ENCODE assay signal across 28 cellular contexts in the genomic region with DNA sequence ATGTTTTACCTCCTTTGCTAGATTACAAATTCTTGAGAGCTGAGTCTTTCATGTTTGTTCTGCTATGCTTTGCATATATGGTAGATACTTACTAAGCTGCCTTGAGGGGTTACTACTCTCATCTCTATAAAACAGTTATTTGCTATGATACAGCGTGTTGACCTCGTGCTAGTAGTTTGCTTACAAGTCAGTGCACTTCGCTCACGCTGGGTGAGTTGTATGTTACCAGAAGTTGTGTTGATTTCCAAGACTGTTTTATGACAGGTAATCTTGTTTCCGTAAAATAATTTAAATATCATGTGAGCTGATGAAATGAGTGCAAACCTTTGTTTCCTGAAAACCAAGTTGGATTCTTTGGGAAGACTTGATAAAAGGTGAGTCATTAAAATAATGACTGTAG. TPM values are rescaled to one million over a fixed set of nuclear protein-coding genes. Genes with fewer than 3 reads are reported as not detected.
DNase-seq lines count a peak whose midpoint lies in the region; ATAC-seq and TF ChIP-seq lines count a peak whose summit lies in the region.
"Had no signal": no experiment of that assay in that cellular context is flagged by ENCODE, and none has a peak within 500 bp of the region (broad histone marks: within the 10 kb centered on the region; RNA-seq: fewer than 3 reads in every experiment).

No MANE protein-coding gene starts in this region.

- H2BK120ac ChIP-seq in mesenchymal stem cell (ENCODE audit: low read depth, low read length), result no peak overlapping the region

- H4K91ac ChIP-seq in mesenchymal stem cell (ENCODE audit: low read length), result no peak overlapping the region

- no peak overlapping the region for H3K9ac ChIP-seq in SK-N-SH
- H3K9ac ChIP-seq in BLaER1 treated with 17β-estradiol and CSF1 and Interleukin-3, amounts not matched to agents 10 nM and 100 nM, result no peak overlapping the region
- peak overlapping the region; percentile 37 for H3K9ac ChIP-seq in mesenchymal stem cell (ENCODE audit: low read length)

- no peak overlapping the region for H3K23ac ChIP-seq in mesenchymal stem cell (ENCODE audit: low read length in 2 of 2)

- peaks cover 99% of the 10 kb centered on the region for H3K79me2 ChIP-seq in SK-N-SH (ENCODE audit: insufficient read depth)

- H3K9me3 ChIP-seq in SK-N-SH, result no peaks in the 10 kb centered on the region
- peaks cover 0 to 9% (median 0%) of the 10 kb centered on the region in 11 experiments; a peak in 3 of 22 replicates for H3K9me3 ChIP-seq in BLaER1 treated with 17β-estradiol and CSF1 and Interleukin-3, amounts not matched to agents 10 nM and 100 nM (replicated peaks in 1 of 11)
- H3K9me3 ChIP-seq in T-helper 17 cell (ENCODE audit: control insufficient read depth, low read length, poor library complexity, severe bottlenecking), result no peaks in the 10 kb centered on the region
- H3K9me3 ChIP-seq in mesenchymal stem cell (ENCODE audit: control insufficient read depth, low read length), result no peaks in the 10 kb centered on the region
- H3K9me3 ChIP-seq: gastrocnemius medialis had no signal

- no peak overlapping the region for H2BK12ac ChIP-seq in mesenchymal stem cell (ENCODE audit: low read length in 2 of 2)

- H3K4me2 ChIP-seq in SK-N-SH (0 out of 2 replicates have a peak overlapping the region, but pooled peaks have one; percentile 18), mesenchymal stem cell (ENCODE audit: low read length, poor library complexity, severe bottlenecking) (no peak overlapping the region)
- peak overlapping the region in 6 of 11 experiments; percentile 29 to 94 (median 58); a peak in 7 of 22 replicates for H3K4me2 ChIP-seq in BLaER1 treated with 17β-estradiol and CSF1 and Interleukin-3, amounts not matched to agents 10 nM and 100 nM

- H3K14ac ChIP-seq in mesenchymal stem cell (ENCODE audit: low read length in 2 of 2), result no peak overlapping the region

- H4K8ac ChIP-seq in mesenchymal stem cell (ENCODE audit: low read length), result no peak overlapping the region

- no peaks in the 10 kb centered on the region for H3K27me3 ChIP-seq in SK-N-SH (ENCODE audit: insufficient read depth)
- H3K27me3 ChIP-seq in BLaER1 treated with 17β-estradiol and CSF1 and Interleukin-3, amounts not matched to agents 10 nM and 100 nM, result no peaks in the 10 kb centered on the region
- H3K27me3 ChIP-seq in mesenchymal stem cell (ENCODE audit: control insufficient read depth in 1 of 2, insufficient read depth in 1 of 2, low read length in 2 of 2), result no peaks in the 10 kb centered on the region
- H3K27me3 ChIP-seq: gastrocnemius medialis had no signal

- H3K36me3 ChIP-seq in SK-N-SH (replicated peaks in 1 of 2; ENCODE audit: control insufficient read depth in 1 of 2, insufficient read depth in 2 of 2, low read length in 1 of 2), result peaks cover 20 to 60% of the 10 kb centered on the region in 2 experiments
- H3K36me3 ChIP-seq in BLaER1 treated with 17β-estradiol and CSF1 and Interleukin-3, amounts not matched to agents 10 nM and 100 nM, result peaks cover 52 to 100% (median 90%) of the 10 kb centered on the region in 11 experiments
- H3K36me3 ChIP-seq in mesenchymal stem cell (ENCODE audit: control insufficient read depth in 1 of 2, insufficient read depth in 2 of 2, low read depth in 1 of 2, low read length in 2 of 2), result peaks cover 2 to 96% of the 10 kb centered on the region in 2 experiments
- H3K36me3 ChIP-seq: gastrocnemius medialis had no signal

- peaks cover 2 to 39% of the 10 kb centered on the region in 2 experiments for H3K4me1 ChIP-seq in SK-N-SH (ENCODE audit: control insufficient read depth in 1 of 2, insufficient read depth in 2 of 2, low read depth in 1 of 2, low read length in 1 of 2)
- H3K4me1 ChIP-seq in BLaER1 treated with 17β-estradiol and CSF1 and Interleukin-3, amounts not matched to agents 10 nM and 100 nM, result peaks cover 23 to 98% (median 44%) of the 10 kb centered on the region in 10 experiments
- peaks cover 2% of the 10 kb centered on the region for H3K4me1 ChIP-seq in mesenchymal stem cell (ENCODE audit: control insufficient read depth, insufficient read depth, low read depth, low read length)

- no peak for ATAC-seq in SK-N-SH treated with all-trans-retinoic acid at 6 μM for 48 hours
- ATAC-seq in T-helper 17 cell, result no peak
- no peak for ATAC-seq in Right ventricle myocardium inferior
- no peak for ATAC-seq in HG02623 (IDR thresholded peaks at IDR 0.05; ENCODE audit: unreplicated experiment)
- ATAC-seq: gastrocnemius medialis; left cardiac atrium; sciatic nerve; stimulated activated effector memory CD8-positive, alpha-beta T cell treated with anti-CD3 and anti-CD28 coated beads, Interleukin-12 subunit alpha, Interleukin-12 subunit beta, amount 100 ng/mL, for 72 hours had no signal

- no peaks in the 10 kb centered on the region for H3K27me3 Mint-ChIP-seq in T-helper 17 cell
- H3K27me3 Mint-ChIP-seq: activated naive CD8-positive, alpha-beta T cell treated with anti-CD3 and anti-CD28 coated beads, Interleukin-2, amount 10 ng/mL, durations not matched to agents 7 days and 5 days had no signal

- H3K27ac ChIP-seq in SK-N-SH (ENCODE audit: low read depth in 2 of 2, low read length in 1 of 2) (no peak overlapping the region), mesenchymal stem cell (ENCODE audit: low read length, poor library complexity, severe bottlenecking) (no peak overlapping the region)
- no peak overlapping the region for H3K27ac ChIP-seq in BLaER1 treated with 17β-estradiol and CSF1 and Interleukin-3, amounts not matched to agents 10 nM and 100 nM
- H3K27ac ChIP-seq: 22Rv1, gastrocnemius medialis had no signal

- no peak overlapping the region for H2AK5ac ChIP-seq in mesenchymal stem cell (ENCODE audit: low read length, severe bottlenecking)

- peaks cover 66% of the 10 kb centered on the region for H4K20me1 ChIP-seq in SK-N-SH (ENCODE audit: insufficient read depth)
- peaks cover 63 to 100% (median 96%) of the 10 kb centered on the region in 11 experiments; a peak in 21 of 22 replicates for H4K20me1 ChIP-seq in BLaER1 treated with 17β-estradiol and CSF1 and Interleukin-3, amounts not matched to agents 10 nM and 100 nM

- no peaks in the 10 kb centered on the region for H3K79me1 ChIP-seq in mesenchymal stem cell (replicated peaks; ENCODE audit: low read length, poor library complexity, severe bottlenecking)

- peaks cover 66% of the 10 kb centered on the region for H3K4me1 Mint-ChIP-seq in T-helper 17 cell

- H2BK15ac ChIP-seq in mesenchymal stem cell (ENCODE audit: low read depth, poor library complexity, severe bottlenecking), result no peak overlapping the region

- H2AFZ ChIP-seq in SK-N-SH (ENCODE audit: low read depth), result no peak overlapping the region
- no peak overlapping the region for H2AFZ ChIP-seq in mesenchymal stem cell (ENCODE audit: low read depth, low read length)

- POLR2A ChIA-PET in SK-N-SH (lab: Yijun Ruan, JAX), result no interaction called here

- H3K36me3 Mint-ChIP-seq in T-helper 17 cell (ENCODE audit: low read depth), result peaks cover 6% of the 10 kb centered on the region

- TF ChIP-seq CTCF in SK-N-SH (IDR thresholded peaks at IDR 0.05), result no peak

- TF ChIP-seq EP300 in SK-N-SH (IDR thresholded peaks at IDR 0.05; ENCODE audit: borderline replicate concordance in 1 of 2, low read depth in 1 of 2, low read length in 1 of 2), result no peak

- 98% methylated on average over 5 of the region's 5 CpGs for WGBS in SK-N-SH (ENCODE audit: low lambda C conversion rate)
- 99% methylated on average over 5 of the region's 5 CpGs for WGBS in mesenchymal stem cell

- peaks cover 8% of the 10 kb centered on the region for H3F3A ChIP-seq in SK-N-SH (replicated peaks; ENCODE audit: insufficient read depth)

- DNase-seq in SK-N-SH, result no peak
- DNase-seq in T-helper 17 cell, result no peak
- DNase-seq in mesenchymal stem cell, result no peak
- DNase-seq in Right ventricle myocardium inferior (ENCODE audit: missing footprints), result no peak
- DNase-seq in NCI-H128 (lab: John Stamatoyannopoulos, UW; ENCODE audit: unreplicated experiment), result no peak
- DNase-seq: activated CD4-positive, CD25-positive, alpha-beta regulatory T cell treated with anti-CD3 and anti-CD28 coated beads, Interleukin-2, amount 50 U/mL, for 72 hours; activated naive CD8-positive, alpha-beta T cell treated with anti-CD3 and anti-CD28 coated beads, Interleukin-2, amount 10 ng/mL, durations not matched to agents 7 days and 5 days; activated T-cell treated with anti-CD3 and anti-CD28 coated beads, Interleukin-2, amount 50 U/mL, for 48 hours; caudate nucleus; dermis blood vessel endothelial cell; gastrocnemius medialis; GOT3; hippocampal formation; left cardiac atrium; mammary epithelial cell; NCI-H1092 treated with DMSO at 0.1 percent for 48 hours; NCI-H187 treated with DMSO at 0.1 percent for 48 hours; NCI-H2171 treated with DMSO at 0.1 percent for 48 hours; NCI-H524; stimulated activated CD4-positive, alpha-beta T cell treated with anti-CD3 and anti-CD28 coated beads, Interleukin-12 subunit alpha, Interleukin-12 subunit beta, amount 100 ng/mL, for 4 hours; stimulated activated CD4-positive, alpha-beta T cell treated with anti-CD3 and anti-CD28 coated beads, Interleukin-4, amount 100 ng/mL, for 24 hours had no signal

- TF ChIP-seq RAD21 in SK-N-SH (IDR thresholded peaks at IDR 0.05; ENCODE audit: low read length), result no peak

- H3K27ac Mint-ChIP-seq in T-helper 17 cell, result peak overlapping the region; percentile 27
- H3K27ac Mint-ChIP-seq: CD14-positive monocyte had no signal

- no peak overlapping the region for H3K4me3 ChIP-seq in SK-N-SH (ENCODE audit: low read depth in 2 of 2, low read length in 1 of 2)
- no peak overlapping the region for H3K4me3 ChIP-seq in BLaER1 treated with 17β-estradiol and CSF1 and Interleukin-3, amounts not matched to agents 10 nM and 100 nM
- peak overlapping the region in 1 of 2 experiments; percentile 65 for H3K4me3 ChIP-seq in mesenchymal stem cell (ENCODE audit: insufficient read depth in 1 of 2, low read depth in 1 of 2, low read length in 2 of 2)
- H3K4me3 ChIP-seq: gastrocnemius medialis had no signal

- H3K18ac ChIP-seq in mesenchymal stem cell (ENCODE audit: low read depth in 1 of 2, low read length in 2 of 2), result no peak overlapping the region

- H3K9me2 ChIP-seq in SK-N-SH, result no peaks in the 10 kb centered on the region

- no peak overlapping the region for H3K4me3 Mint-ChIP-seq in T-helper 17 cell
- H3K4me3 Mint-ChIP-seq: activated naive CD8-positive, alpha-beta T cell treated with anti-CD3 and anti-CD28 coated beads, Interleukin-2, amount 10 ng/mL, durations not matched to agents 7 days and 5 days; CD14-positive monocyte had no signal

- CTCF ChIA-PET in SK-N-SH (lab: Yijun Ruan, JAX), result interaction anchor here (1.6 kb wide), 1 partner anchor 11 kb away, joined by 5 read pairs; no protein-coding TSS in a partner anchor

- H2BK5ac ChIP-seq in mesenchymal stem cell (ENCODE audit: low read depth, low read length, poor library complexity, severe bottlenecking), result no peak overlapping the region

- intact Hi-C loops in Right ventricle myocardium inferior (cut with DNase I), result no loop called here

- no peak overlapping the region for H3K4ac ChIP-seq in mesenchymal stem cell (ENCODE audit: low read depth in 1 of 2, low read length in 2 of 2)

RNA-seq across cellular contexts. Expression of a gene that starts 7.3 kb away (rescaled TPM):
- 26.8 and 69.2 TPM in 2 replicates for polyA plus RNA-seq in SK-N-SH (2012; rRNA removed)
- 69.5 and 89.7 TPM in 2 replicates for polyA plus RNA-seq in SK-N-SH (2012; cell fraction: cytosol; rRNA removed)
- polyA plus RNA-seq in SK-N-SH (2012; cell fraction: nucleus; rRNA removed), result 37.7 and 46.6 TPM in 2 replicates
- total RNA-seq in T-helper 17 cell, result 10 to 100 TPM; 21.0 to 26.5 TPM
- polyA plus RNA-seq in mesenchymal stem cell (2013, experiment 1 of 2), result 125 TPM
- 122 TPM for polyA plus RNA-seq in mesenchymal stem cell (2013, experiment 2 of 2)
- total RNA-seq in Right ventricle myocardium inferior, result 72.2 TPM

RNA-seq across cellular contexts. Expression of a gene that starts 7.3 kb away (rescaled TPM):
- 3.0 and 3.2 TPM in 2 replicates for polyA plus RNA-seq in SK-N-SH (2012; rRNA removed)
- 4.1 TPM in 2 replicates for polyA plus RNA-seq in SK-N-SH (2012; cell fraction: cytosol; rRNA removed)
- polyA plus RNA-seq in SK-N-SH (2012; cell fraction: nucleus; rRNA removed), result 2.9 and 6.9 TPM in 2 replicates
- total RNA-seq in T-helper 17 cell, result 1 to 10 TPM; 5.5 to 7.7 TPM
- polyA plus RNA-seq in mesenchymal stem cell (2013, experiment 1 of 2), result 6.5 TPM
- polyA plus RNA-seq in mesenchymal stem cell (2013, experiment 2 of 2), result 6.3 TPM
- 6.2 TPM for total RNA-seq in Right ventricle myocardium inferior
